Comparison of ENCODE assay signal across 21 cellular contexts in genomic region chr4:154489558-154490260, GRCh38. TPM values are rescaled to one million over a fixed set of nuclear protein-coding genes. Genes with fewer than 3 reads are reported as not detected.
A peak's percentile ranks its signal among the peaks of the same experiment; 100 is the strongest.
DNase-seq lines count a peak whose midpoint lies in the region; ATAC-seq and TF ChIP-seq lines count a peak whose summit lies in the region.
"Had no signal": no experiment of that assay in that cellular context is flagged by ENCODE, and none has a peak within 500 bp of the region (broad histone marks: within the 10 kb centered on the region; RNA-seq: fewer than 3 reads in every experiment).

No MANE protein-coding gene starts in this region.

- 36 to 43% methylated on average over 59 of the region's 59 CpGs for WGBS in heart right ventricle, 2 donors
- WGBS in esophagus muscularis mucosa, result 83% methylated on average over 23 of the region's 59 CpGs
- no CpG with 5 or more reads among the region's 59 CpGs for WGBS in neuronal stem cell (ENCODE audit: extremely low coverage in 2 of 2, insufficient read length in 2 of 2, insufficient replicate concordance in 1 of 2), 2 donors

- H2BK15ac ChIP-seq in neuronal stem cell (ENCODE audit: low read length), result peak overlapping the region; percentile 52

- no peak overlapping the region for H4K8ac ChIP-seq in neuronal stem cell (ENCODE audit: low read depth, low read length)

- POLR2A ChIA-PET in CD8-positive, alpha-beta memory T cell (lab: Charles Lee), result no interaction called here

- H2AFZ ChIP-seq in neuronal stem cell (ENCODE audit: low read length), result peak overlapping the region; percentile 87

- peak overlapping the region in 1 of 7 donors; percentile 15 for H3K4me3 Mint-ChIP-seq in CD8-positive, alpha-beta memory T cell

- intact Hi-C loops in left ventricle myocardium inferior (cut with micrococcal nuclease), result no loop called here
- intact Hi-C loops in heart right ventricle (cut with DNase I), result no loop called here
- intact Hi-C loops in esophagus muscularis mucosa (cut with DNase I), result no loop called here

- no peak overlapping the region for H2BK5ac ChIP-seq in neuronal stem cell (ENCODE audit: low read length)

- H3K27ac ChIP-seq in left ventricle myocardium inferior (replicated peaks) (no peak overlapping the region), heart right ventricle (no peak overlapping the region), esophagus muscularis mucosa (replicated peaks in 1 of 4) (no peak overlapping the region), neuronal stem cell (replicated peaks; ENCODE audit: low read length) (no peak overlapping the region)
- H3K27ac ChIP-seq in CD8-positive, alpha-beta memory T cell (ENCODE audit: low read depth, low read length), result no peak overlapping the region
- H3K27ac ChIP-seq: heart left ventricle, skin epidermis, VCaP had no signal

- no peak overlapping the region for H3K4ac ChIP-seq in neuronal stem cell (ENCODE audit: low read length)

- H3K36me3 ChIP-seq in left ventricle myocardium inferior (no peaks in the 10 kb centered on the region), heart right ventricle (no peaks in the 10 kb centered on the region), esophagus muscularis mucosa (no peaks in the 10 kb centered on the region), neuronal stem cell (replicated peaks in 1 of 2; ENCODE audit: control insufficient read depth in 2 of 2, insufficient read depth in 2 of 2, low read length in 2 of 2) (no peaks in the 10 kb centered on the region)
- no peaks in the 10 kb centered on the region for H3K36me3 ChIP-seq in CD8-positive, alpha-beta memory T cell (ENCODE audit: insufficient read depth, low read length)
- H3K36me3 ChIP-seq: heart left ventricle had no signal

- H3K9me3 Mint-ChIP-seq in CD8-positive, alpha-beta memory T cell, result peaks cover 0 to 4% (median 0%) of the 10 kb centered on the region in 5 donors
- H3K9me3 Mint-ChIP-seq: CD4-positive, alpha-beta T cell had no signal

- H3K9me3 ChIP-seq in left ventricle myocardium inferior (replicated peaks), result no peaks in the 10 kb centered on the region
- H3K9me3 ChIP-seq in heart right ventricle, result no peaks in the 10 kb centered on the region
- no peaks in the 10 kb centered on the region for H3K9me3 ChIP-seq in esophagus muscularis mucosa
- H3K9me3 ChIP-seq in neuronal stem cell (replicated peaks in 1 of 2; ENCODE audit: control insufficient read depth in 2 of 2, insufficient read depth in 1 of 2, low read depth in 1 of 2, low read length in 2 of 2), result peaks cover 9 to 10% of the 10 kb centered on the region in 2 donors
- H3K9me3 ChIP-seq in CD8-positive, alpha-beta memory T cell (ENCODE audit: low read length), result no peaks in the 10 kb centered on the region
- H3K9me3 ChIP-seq: heart left ventricle had no signal

- H3K36me3 Mint-ChIP-seq in CD8-positive, alpha-beta memory T cell, result no peaks in the 10 kb centered on the region

- H3K14ac ChIP-seq in neuronal stem cell (ENCODE audit: low read length), result peak overlapping the region; percentile 47

- H3K27me3 ChIP-seq in left ventricle myocardium inferior (ENCODE audit: low read depth), result peaks cover 99% of the 10 kb centered on the region
- H3K27me3 ChIP-seq in heart right ventricle, result peaks cover 26 to 90% (median 74%) of the 10 kb centered on the region in 7 donors
- peaks cover 0 to 47% (median 20%) of the 10 kb centered on the region in 4 donors for H3K27me3 ChIP-seq in esophagus muscularis mucosa
- peaks cover 18 to 98% (median 38%) of the 10 kb centered on the region in 3 experiments for H3K27me3 ChIP-seq in neuronal stem cell (ENCODE audit: control insufficient read depth in 3 of 3, insufficient read depth in 3 of 3, low read depth in 1 of 3, low read length in 3 of 3)
- peaks cover 13% of the 10 kb centered on the region for H3K27me3 ChIP-seq in CD8-positive, alpha-beta memory T cell (ENCODE audit: insufficient read depth, low read length, poor library complexity, severe bottlenecking)

- H3K4me2 ChIP-seq in neuronal stem cell (ENCODE audit: insufficient read depth, low read length, poor library complexity, severe bottlenecking), result peak overlapping the region; percentile 96

- H3K23ac ChIP-seq in neuronal stem cell (ENCODE audit: low read depth, low read length, poor library complexity), result peak overlapping the region; percentile 96

- no peak for DNase-seq in left ventricle myocardium inferior
- DNase-seq in heart right ventricle, result no peak
- peak; percentile 45 for DNase-seq in esophagus muscularis mucosa (ENCODE audit: extremely low spot score)
- no peak for DNase-seq in neuronal stem cell (ENCODE audit: low spot score)
- DNase-seq in ecto neural progenitor cell (ENCODE audit: low spot score), result no peak
- no peak for DNase-seq in DMS153 (lab: John Stamatoyannopoulos, UW)
- DNase-seq in CD8-positive, alpha-beta memory T cell, result no peak
- no peak for DNase-seq in NOMO-1 treated with DMSO at 0.1 percent for 48 hours (lab: John Stamatoyannopoulos, UW; ENCODE audit: unreplicated experiment)
- DNase-seq: activated naive CD4-positive, alpha-beta T cell treated with anti-CD3 and anti-CD28 coated beads, Interleukin-2, amount 50 U/mL, for 16 hours; CD4-positive, alpha-beta T cell; DMS79; mammary epithelial cell; NCI-H1417 treated with DMSO at 0.1 percent for 48 hours; NCI-H748 treated with DMSO at 0.1 percent for 48 hours; SIG-M5; stimulated activated CD4-positive, alpha-beta T cell treated with anti-CD3 and anti-CD28 coated beads, Interleukin-4, amount 100 ng/mL, for 4 hours had no signal

- peaks cover 31 to 54% of the 10 kb centered on the region in 2 donors for H3K27me3 Mint-ChIP-seq in CD8-positive, alpha-beta memory T cell

- H3K79me1 ChIP-seq in neuronal stem cell (ENCODE audit: low read depth, low read length), result no peaks in the 10 kb centered on the region

- no peak for TF ChIP-seq CTCF in left ventricle myocardium inferior (IDR thresholded peaks at IDR 0.05; ENCODE audit: borderline replicate concordance)
- no peak for TF ChIP-seq CTCF in heart right ventricle (IDR thresholded peaks at IDR 0.05)
- no peak for TF ChIP-seq CTCF in esophagus muscularis mucosa (IDR thresholded peaks at IDR 0.05)

- no peak overlapping the region for H2AK5ac ChIP-seq in neuronal stem cell (ENCODE audit: low read depth, low read length)

- no peak overlapping the region for H4K91ac ChIP-seq in neuronal stem cell (ENCODE audit: low read depth, low read length, poor library complexity)

- peak overlapping the region; percentile 93 for H3K18ac ChIP-seq in neuronal stem cell (ENCODE audit: low read length)

- peaks cover 6 to 20% (median 13%) of the 10 kb centered on the region in 3 donors for H3K4me1 Mint-ChIP-seq in CD8-positive, alpha-beta memory T cell

- ATAC-seq in heart right ventricle, result no peak

- H3K4me1 ChIP-seq in left ventricle myocardium inferior, result peaks cover 23% of the 10 kb centered on the region
- peaks cover 0 to 24% (median 21%) of the 10 kb centered on the region in 9 donors for H3K4me1 ChIP-seq in heart right ventricle
- peaks cover 16 to 29% (median 28%) of the 10 kb centered on the region in 4 donors for H3K4me1 ChIP-seq in esophagus muscularis mucosa
- peaks cover 4 to 6% of the 10 kb centered on the region in 2 donors for H3K4me1 ChIP-seq in neuronal stem cell (ENCODE audit: control insufficient read depth in 2 of 2, insufficient read depth in 1 of 2, low read depth in 1 of 2, low read length in 2 of 2)
- H3K4me1 ChIP-seq in CD8-positive, alpha-beta memory T cell (ENCODE audit: insufficient read depth, low read length), result no peaks in the 10 kb centered on the region

- H3K9ac ChIP-seq in neuronal stem cell (ENCODE audit: low read depth, low read length, poor library complexity), result peak overlapping the region; percentile 34

- TF ChIP-seq POLR2A in esophagus muscularis mucosa (IDR thresholded peaks at IDR 0.05; ENCODE audit: low read depth), result no peak

- H3K27ac Mint-ChIP-seq in CD8-positive, alpha-beta memory T cell, result no peak overlapping the region
- H3K27ac Mint-ChIP-seq: CD4-positive, alpha-beta T cell had no signal

- no peak overlapping the region for H2BK120ac ChIP-seq in neuronal stem cell (ENCODE audit: low read depth, low read length)

- no peak for TF ChIP-seq EP300 in esophagus muscularis mucosa (IDR thresholded peaks at IDR 0.05)

- CTCF ChIA-PET in CD8-positive, alpha-beta memory T cell (lab: Charles Lee), result no interaction called here

- peak overlapping the region; percentile 58 for H3K4me3 ChIP-seq in left ventricle myocardium inferior
- peak overlapping the region in 1 of 10 donors; percentile 17 for H3K4me3 ChIP-seq in heart right ventricle
- H3K4me3 ChIP-seq in esophagus muscularis mucosa, result peak overlapping the region; percentile 45 to 59 (median 53)
- H3K4me3 ChIP-seq in neuronal stem cell (ENCODE audit: low read length in 2 of 2), result peak overlapping the region in 1 of 2 donors; percentile 83
- no peak overlapping the region for H3K4me3 ChIP-seq in CD8-positive, alpha-beta memory T cell (ENCODE audit: low read length)

- H2BK12ac ChIP-seq in neuronal stem cell (ENCODE audit: low read length), result peak overlapping the region; percentile 36

RNA-seq across cellular contexts. Expression of gene DCHS2, which starts 1.9 kb away (rescaled TPM):
- total RNA-seq in left ventricle myocardium inferior (not detected), heart right ventricle (under 1 TPM in 4 of 10 donors, not detected in 6; 0.02 to 0.14 (median 0.04) TPM), esophagus muscularis mucosa (1 to 10 TPM; 2.7 to 5.8 (median 3.2) TPM)
- under 1 TPM in 1 of 2 donors, not detected in 1; under 0.01 TPM for polyA plus RNA-seq in heart right ventricle
- 0.35 TPM for polyA plus RNA-seq in neuronal stem cell (2013, experiment 1 of 2)
- 0.33 TPM for polyA plus RNA-seq in neuronal stem cell (2013, experiment 2 of 2)
- total RNA-seq in CD8-positive, alpha-beta memory T cell, result under 1 TPM in 1 of 2 experiments, not detected in 1; 0.09 TPM
- polyA plus RNA-seq in CD8-positive, alpha-beta memory T cell, result not detected
- total RNA-seq: OCI-LY7, subcutaneous adipose tissue had no signal
